In genomic region chr2:34308140-34308539, GRCh38 we compare ENCODE assay signal across 24 cellular contexts.
DNase-seq lines count a peak whose midpoint lies in the region; ATAC-seq, FAIRE-seq and TF ChIP-seq lines count a peak whose summit lies in the region.
"Had no signal": no experiment of that assay in that cellular context is flagged by ENCODE, and none has a peak within 500 bp of the region (broad histone marks: within the 10 kb centered on the region; RNA-seq: fewer than 3 reads in every experiment).

No MANE protein-coding gene starts in this region.

- no peak overlapping the region for H3K27ac Mint-ChIP-seq in activated CD4-positive, alpha-beta T cell treated with anti-CD3 and anti-CD28 coated beads for 36 hours
- H3K27ac Mint-ChIP-seq in CD14-positive monocyte, result no peak overlapping the region
- H3K27ac Mint-ChIP-seq: B cell; CD4-positive, alpha-beta T cell had no signal

- no peak overlapping the region for H3K4me3 Mint-ChIP-seq in activated CD4-positive, alpha-beta T cell treated with anti-CD3 and anti-CD28 coated beads for 36 hours
- no peak overlapping the region for H3K4me3 Mint-ChIP-seq in CD14-positive monocyte
- H3K4me3 Mint-ChIP-seq: B cell; CD4-positive, alpha-beta T cell had no signal

- no peak overlapping the region for H2BK12ac ChIP-seq in H1 (ENCODE audit: low read depth, low read length)

- no peak overlapping the region for H3K4ac ChIP-seq in H1 (replicated peaks; ENCODE audit: insufficient read length, low read depth, low read length)

- no peaks in the 10 kb centered on the region for H4K20me1 ChIP-seq in H1 (replicated peaks in 1 of 2; ENCODE audit: control insufficient read depth in 1 of 2, insufficient read depth in 2 of 2, low read length in 2 of 2)
- H4K20me1 ChIP-seq: BLaER1 had no signal

- no peaks in the 10 kb centered on the region for H3K27me3 Mint-ChIP-seq in activated CD4-positive, alpha-beta T cell treated with anti-CD3 and anti-CD28 coated beads for 36 hours
- H3K27me3 Mint-ChIP-seq in CD14-positive monocyte (ENCODE audit: low read depth in 3 of 3), result peaks cover 0 to 1% (median 0%) of the 10 kb centered on the region in 3 donors
- H3K27me3 Mint-ChIP-seq: B cell; CD4-positive, alpha-beta T cell had no signal

- H3K4me1 ChIP-seq in H1 (replicated peaks in 1 of 4; ENCODE audit: control insufficient read depth in 3 of 4, insufficient read depth in 4 of 4, low read length in 3 of 4), result no peaks in the 10 kb centered on the region
- no peaks in the 10 kb centered on the region for H3K4me1 ChIP-seq in HAP-1
- H3K4me1 ChIP-seq: BLaER1 had no signal

- H3K4me1 Mint-ChIP-seq in activated CD4-positive, alpha-beta T cell treated with anti-CD3 and anti-CD28 coated beads for 36 hours, result no peaks in the 10 kb centered on the region
- H3K4me1 Mint-ChIP-seq in CD14-positive monocyte, result no peaks in the 10 kb centered on the region
- H3K4me1 Mint-ChIP-seq: B cell had no signal

- H3K4me3 ChIP-seq in H1 (ENCODE audit: extremely low read depth in 1 of 4, insufficient read depth in 2 of 4, low read depth in 3 of 4, low read length in 4 of 4), result no peak overlapping the region
- H3K4me3 ChIP-seq in HAP-1, result no peak overlapping the region
- H3K4me3 ChIP-seq: BLaER1 had no signal

- WGBS in H1 (ENCODE audit: extremely low coverage in 1 of 2, insufficient coverage in 1 of 2, insufficient read length in 1 of 2, insufficient replicate concordance in 2 of 2, low coverage in 1 of 2, low lambda C conversion rate in 2 of 2, missing lambda C conversion rate in 1 of 2), 2 experiments, result 93% methylated on average over 2 of the region's 2 CpGs; no CpG with 5 or more reads in 1 of the 2 experiments

- H3K9ac ChIP-seq in H1 (replicated peaks in 1 of 4; ENCODE audit: extremely low read depth in 1 of 4, low read depth in 3 of 4, low read length in 3 of 4), result no peak overlapping the region
- H3K9ac ChIP-seq: BLaER1 had no signal

- DNase-seq in activated CD4-positive, alpha-beta T cell treated with anti-CD3 and anti-CD28 coated beads for 36 hours, result no peak
- DNase-seq in activated CD4-positive, alpha-beta T cell treated with anti-CD3 and anti-CD28 coated beads, Interleukin-2, amount 50 U/mL, for 48 hours, result no peak
- DNase-seq in H1 (ENCODE audit: low read depth in 1 of 2, low spot score in 2 of 2) (no peak), kidney tubule cell (ENCODE audit: low spot score) (peak; percentile 36), HAP-1 (ENCODE audit: low spot score in 2 of 2) (no peak), CD14-positive monocyte (ENCODE audit: low spot score) (no peak), foreskin melanocyte (no peak)
- DNase-seq in activated naive CD4-positive, alpha-beta T cell treated with Interleukin-2 at 50 U/mL for 16 hours, result no peak
- DNase-seq: Calu3; CD4-positive, alpha-beta T cell; COR-L47; DMS53; DMS79 treated with DMSO at 0.1 percent for 48 hours; GF-D8; GOT3; H7 had no signal

- H4K5ac ChIP-seq in H1 (ENCODE audit: insufficient read length, low read depth, low read length), result no peak overlapping the region

- no peak overlapping the region for H3K4me2 ChIP-seq in H1 (ENCODE audit: insufficient read depth in 1 of 2, low read depth in 2 of 2, low read length in 2 of 2)
- H3K4me2 ChIP-seq: BLaER1 had no signal

- no peak for TF ChIP-seq EP300 in H1 (IDR thresholded peaks at IDR 0.05; ENCODE audit: borderline replicate concordance in 1 of 2, low read depth in 2 of 2, low read length in 2 of 2)

- no peak for TF ChIP-seq RAD21 in H1 (IDR thresholded peaks at IDR 0.05 in 1 of 2, conservative IDR thresholded peaks at IDR 0.05 in 1 of 2; ENCODE audit: low read depth in 2 of 2, low read length in 2 of 2)

- H3K18ac ChIP-seq in H1 (ENCODE audit: extremely low read depth, low read length), result no peak overlapping the region

- TF ChIP-seq CTCF in H1 (IDR thresholded peaks at IDR 0.05; ENCODE audit: control extremely low read depth in 1 of 3, insufficient read depth in 1 of 3, low read depth in 1 of 3, low read length in 3 of 3) (no peak), CD14-positive monocyte (IDR thresholded peaks at IDR 0.05) (no peak)

- intact Hi-C loops in activated CD4-positive, alpha-beta T cell treated with anti-CD3 and anti-CD28 coated beads for 36 hours (cut with DNase I, micrococcal nuclease), result no loop called here
- intact Hi-C loops in CD14-positive monocyte (cut with micrococcal nuclease), result no loop called here

- H3K14ac ChIP-seq in H1 (ENCODE audit: insufficient read length), result no peak overlapping the region

- no peak overlapping the region for H2BK15ac ChIP-seq in H1 (ENCODE audit: low read length)

- no peak overlapping the region for H2BK120ac ChIP-seq in H1 (replicated peaks; ENCODE audit: low read depth, low read length)

- no peak overlapping the region for H3K56ac ChIP-seq in H1 (replicated peaks; ENCODE audit: insufficient read length, low read depth, low read length)

- H3K79me2 ChIP-seq in H1 (ENCODE audit: control insufficient read depth in 1 of 2, insufficient read depth in 2 of 2, low read length in 2 of 2), result no peaks in the 10 kb centered on the region

- no peak overlapping the region for H2AK5ac ChIP-seq in H1 (ENCODE audit: low read depth, low read length)

- TF ChIP-seq POLR2A in H1 (IDR thresholded peaks at IDR 0.05; ENCODE audit: control extremely low read depth in 1 of 2, low read depth in 2 of 2, low read length in 2 of 2), result no peak

- H4K8ac ChIP-seq in H1 (ENCODE audit: extremely low read depth, insufficient read depth, low read length), result no peak overlapping the region

- H3K9me3 Mint-ChIP-seq in activated CD4-positive, alpha-beta T cell treated with anti-CD3 and anti-CD28 coated beads for 36 hours (ENCODE audit: low read depth), result peaks cover 8% of the 10 kb centered on the region
- H3K9me3 Mint-ChIP-seq in CD14-positive monocyte, result peaks cover 0 to 6% (median 0%) of the 10 kb centered on the region in 7 donors

- FAIRE-seq in H1 (lab: Jason Lieb, UNC), result no peak
- FAIRE-seq: A204.1, GM12891, GM18507 had no signal

- in situ Hi-C loops in HAP-1 (cut with MboI; ENCODE audit: low sequenced_read_pairs), result no loop called here

- H3K36me3 ChIP-seq in H1 (ENCODE audit: control insufficient read depth in 2 of 4, insufficient read depth in 4 of 4, low read length in 3 of 4), result no peaks in the 10 kb centered on the region
- H3K36me3 ChIP-seq in HAP-1 (replicated peaks), result no peaks in the 10 kb centered on the region
- H3K36me3 ChIP-seq: BLaER1 had no signal

- H4K91ac ChIP-seq in H1 (replicated peaks; ENCODE audit: insufficient read length, low read length), result no peak overlapping the region

- H3K23me2 ChIP-seq in H1 (ENCODE audit: low read depth, low read length), result no peaks in the 10 kb centered on the region

- H3K27me3 ChIP-seq in H1 (replicated peaks in 1 of 4; ENCODE audit: control insufficient read depth in 3 of 4, extremely low read depth in 1 of 4, insufficient read depth in 3 of 4, low read length in 3 of 4) (no peaks in the 10 kb centered on the region), HAP-1 (ENCODE audit: low read depth) (no peaks in the 10 kb centered on the region)
- H3K27me3 ChIP-seq: BLaER1 had no signal

- no peak overlapping the region for H2BK5ac ChIP-seq in H1 (ENCODE audit: low read depth, low read length)

- ATAC-seq in activated CD4-positive, alpha-beta T cell treated with anti-CD3 and anti-CD28 coated beads for 36 hours, result peak; percentile 36
- ATAC-seq: HCT116 had no signal

- H3K9me3 ChIP-seq in H1 (ENCODE audit: insufficient read depth in 2 of 2, low read depth in 1 of 2, low read length in 1 of 2) (no peaks in the 10 kb centered on the region), HAP-1 (no peaks in the 10 kb centered on the region)
- H3K9me3 ChIP-seq: BLaER1 had no signal

- peak overlapping the region; percentile 33; the same call in 1 of the 2 replicates for H2AFZ ChIP-seq in H1 (ENCODE audit: low read length)

- H2BK20ac ChIP-seq in H1 (ENCODE audit: low read length), result no peak overlapping the region

- CTCF ChIA-PET in activated CD4-positive, alpha-beta T cell treated with anti-CD3 and anti-CD28 coated beads for 36 hours (lab: Charles Lee), result no interaction called here
- CTCF ChIA-PET in H1 (lab: Charles Lee; ENCODE audit: partially characterized antibody), result no interaction called here

- no peaks in the 10 kb centered on the region for H3K79me1 ChIP-seq in H1 (ENCODE audit: low read depth, low read length)

- no peak overlapping the region for H3K27ac ChIP-seq in H1 (ENCODE audit: low read depth, low read length)
- H3K27ac ChIP-seq: 22Rv1, BLaER1, C4-2B had no signal

- no peaks in the 10 kb centered on the region for H3K36me3 Mint-ChIP-seq in activated CD4-positive, alpha-beta T cell treated with anti-CD3 and anti-CD28 coated beads for 36 hours (ENCODE audit: low read depth)
- H3K36me3 Mint-ChIP-seq in CD14-positive monocyte, result no peaks in the 10 kb centered on the region

- POLR2A ChIA-PET in activated CD4-positive, alpha-beta T cell treated with anti-CD3 and anti-CD28 coated beads for 36 hours (lab: Charles Lee), result no interaction called here
- POLR2A ChIA-PET in H1 (lab: Charles Lee; ENCODE audit: partially characterized antibody), result no interaction called here

- H3K23ac ChIP-seq in H1 (ENCODE audit: insufficient read length), result no peak overlapping the region

TF ChIP-seq in H1, 55 proteins besides CTCF, POLR2A, EP300 and RAD21 (continues in another document):
- TF ChIP-seq SP2 (IDR thresholded peaks at IDR 0.05; ENCODE audit: low read length), result no peak
- no peak for TF ChIP-seq GTF2F1 (IDR thresholded peaks at IDR 0.05; ENCODE audit: borderline replicate concordance, low read depth, low read length)
- TF ChIP-seq POLR2AphosphoS5 (IDR thresholded peaks at IDR 0.05; ENCODE audit: low read depth, low read length), result no peak
- no peak for TF ChIP-seq HDAC6 (IDR thresholded peaks at IDR 0.05; ENCODE audit: low read depth, low read length)
- no peak for TF ChIP-seq BACH1 (IDR thresholded peaks at IDR 0.05; ENCODE audit: low read length)
- TF ChIP-seq SP1 (IDR thresholded peaks at IDR 0.05; ENCODE audit: low read depth, low read length), result no peak
- TF ChIP-seq TBP (IDR thresholded peaks at IDR 0.05; ENCODE audit: low read depth, low read length), result no peak
- TF ChIP-seq ZNF274 (IDR thresholded peaks at IDR 0.05; ENCODE audit: borderline replicate concordance, extremely low read depth, low read length), result no peak
- no peak for TF ChIP-seq ATF2 (IDR thresholded peaks at IDR 0.05; ENCODE audit: low read length)
- no peak for TF ChIP-seq RNF2 (IDR thresholded peaks at IDR 0.05; ENCODE audit: borderline replicate concordance, low read depth, low read length, missing control alignments, poor library complexity, severe bottlenecking)
